23 cellular contexts compared by ENCODE assay signal in the genomic region with DNA sequence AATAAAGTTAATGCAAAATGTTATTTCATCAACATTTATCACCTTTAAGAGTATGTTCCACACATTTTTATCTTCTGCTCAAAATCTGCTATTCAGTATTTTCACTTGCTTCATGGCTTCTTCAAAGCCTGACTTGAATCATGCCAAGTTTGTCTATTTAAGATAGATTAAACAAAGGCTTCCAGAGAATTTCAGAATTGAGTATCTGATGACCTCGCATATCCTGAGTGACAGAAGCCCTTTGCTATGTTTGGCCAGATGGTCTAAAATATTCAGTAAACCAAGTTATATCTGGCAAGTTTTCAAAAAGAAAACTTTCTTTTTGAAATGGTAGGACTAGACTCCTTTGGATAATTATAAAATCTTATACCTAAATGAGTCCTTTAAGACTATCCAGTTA.
DNase-seq lines count a peak whose midpoint lies in the region; ATAC-seq, FAIRE-seq and TF ChIP-seq lines count a peak whose summit lies in the region.
"Had no signal": no experiment of that assay in that cellular context is flagged by ENCODE, and none has a peak within 500 bp of the region (broad histone marks: within the 10 kb centered on the region; RNA-seq: fewer than 3 reads in every experiment).

No MANE protein-coding gene starts in this region.

- BruUV-seq in endothelial cell of umbilical vein (replicated peaks; lab: Mats Ljungman, UMichigan), result no TSS peak

- no peaks in the 10 kb centered on the region for H3K27me3 Mint-ChIP-seq in activated CD4-positive, alpha-beta T cell treated with anti-CD3 and anti-CD28 coated beads for 36 hours
- H3K27me3 Mint-ChIP-seq: activated naive CD8-positive, alpha-beta T cell treated with anti-CD3 and anti-CD28 coated beads, Interleukin-2, amount 50 U/mL, for 24 hours; CD4-positive, CD25-positive, alpha-beta regulatory T cell; naive thymus-derived CD4-positive, alpha-beta T cell had no signal

- no peaks in the 10 kb centered on the region for H3K9me1 ChIP-seq in endothelial cell of umbilical vein (replicated peaks; ENCODE audit: control insufficient read depth, extremely low read depth, insufficient read depth, low read length)

- H3K36me3 Mint-ChIP-seq in activated CD4-positive, alpha-beta T cell treated with anti-CD3 and anti-CD28 coated beads for 36 hours (ENCODE audit: low read depth), result no peaks in the 10 kb centered on the region
- H3K36me3 Mint-ChIP-seq: CD4-positive, CD25-positive, alpha-beta regulatory T cell; naive thymus-derived CD4-positive, alpha-beta T cell had no signal

- no peak overlapping the region for H2AFZ ChIP-seq in endothelial cell of umbilical vein (ENCODE audit: low read depth, low read length)

- POLR2A ChIA-PET in endothelial cell of umbilical vein (lab: Charles Lee), result no interaction called here
- POLR2A ChIA-PET in activated CD4-positive, alpha-beta T cell treated with anti-CD3 and anti-CD28 coated beads for 36 hours (lab: Charles Lee), result no interaction called here

- CTCF ChIA-PET in endothelial cell of umbilical vein (lab: Charles Lee), result no interaction called here
- CTCF ChIA-PET in activated CD4-positive, alpha-beta T cell treated with anti-CD3 and anti-CD28 coated beads for 36 hours (lab: Charles Lee), result no interaction called here

- H3K27ac ChIP-seq in endothelial cell of umbilical vein (ENCODE audit: insufficient read depth, low read depth, low read length), result no peak overlapping the region
- H3K27ac ChIP-seq: foreskin keratinocyte, HL-60, prostate gland, spleen had no signal

- no peaks in the 10 kb centered on the region for H3K27me3 ChIP-seq in endothelial cell of umbilical vein (ENCODE audit: control insufficient read depth in 2 of 2, insufficient read depth in 2 of 2, low read length in 2 of 2)
- H3K27me3 ChIP-seq: spleen had no signal

- H3K9me3 ChIP-seq in endothelial cell of umbilical vein (replicated peaks; ENCODE audit: control insufficient read depth, insufficient read depth, low read length), result no peaks in the 10 kb centered on the region
- H3K9me3 ChIP-seq: HAP-1, prostate gland, spleen had no signal

- H3K4me2 ChIP-seq in endothelial cell of umbilical vein (ENCODE audit: insufficient read depth, low read length), result peak overlapping the region; percentile 51

- H3K4me3 ChIP-seq in AG10803 (ENCODE audit: low read length) (no peak overlapping the region), endothelial cell of umbilical vein (replicated peaks in 1 of 3; ENCODE audit: insufficient read depth in 1 of 3, low read depth in 1 of 3, low read length in 3 of 3) (no peak overlapping the region)
- H3K4me3 ChIP-seq: HAP-1, prostate gland, spleen had no signal

- no peak for ATAC-seq in HG03460 (IDR thresholded peaks at IDR 0.05; ENCODE audit: unreplicated experiment)
- ATAC-seq in activated CD4-positive, alpha-beta T cell treated with anti-CD3 and anti-CD28 coated beads for 36 hours, result no peak
- ATAC-seq: activated naive CD8-positive, alpha-beta T cell treated with anti-CD3 and anti-CD28 coated beads, Interleukin-2, amount 50 U/mL, for 24 hours; foreskin keratinocyte; naive thymus-derived CD4-positive, alpha-beta T cell had no signal

- no peaks in the 10 kb centered on the region for H4K20me1 ChIP-seq in endothelial cell of umbilical vein (replicated peaks; ENCODE audit: control insufficient read depth, extremely low read depth, insufficient read depth, low read length)

- peaks cover 15% of the 10 kb centered on the region for H3K4me1 ChIP-seq in endothelial cell of umbilical vein (ENCODE audit: control insufficient read depth, extremely low read depth, insufficient read depth, low read length)
- H3K4me1 ChIP-seq: foreskin keratinocyte, HAP-1, prostate gland, spleen had no signal

- H3K4me3 Mint-ChIP-seq in activated CD4-positive, alpha-beta T cell treated with anti-CD3 and anti-CD28 coated beads for 36 hours, result no peak overlapping the region
- H3K4me3 Mint-ChIP-seq: activated naive CD8-positive, alpha-beta T cell treated with anti-CD3 and anti-CD28 coated beads, Interleukin-2, amount 50 U/mL, for 24 hours; CD4-positive, CD25-positive, alpha-beta regulatory T cell; naive thymus-derived CD4-positive, alpha-beta T cell had no signal

- H3K4me1 Mint-ChIP-seq in activated CD4-positive, alpha-beta T cell treated with anti-CD3 and anti-CD28 coated beads for 36 hours, result no peaks in the 10 kb centered on the region
- H3K4me1 Mint-ChIP-seq: activated naive CD8-positive, alpha-beta T cell treated with anti-CD3 and anti-CD28 coated beads, Interleukin-2, amount 50 U/mL, for 24 hours; CD4-positive, CD25-positive, alpha-beta regulatory T cell; naive thymus-derived CD4-positive, alpha-beta T cell had no signal

- no peaks in the 10 kb centered on the region for H3K9me3 Mint-ChIP-seq in activated CD4-positive, alpha-beta T cell treated with anti-CD3 and anti-CD28 coated beads for 36 hours (ENCODE audit: low read depth)
- H3K9me3 Mint-ChIP-seq: activated naive CD8-positive, alpha-beta T cell treated with anti-CD3 and anti-CD28 coated beads, Interleukin-2, amount 50 U/mL, for 24 hours; naive thymus-derived CD4-positive, alpha-beta T cell had no signal

- TF ChIP-seq CTCF in AG10803 (conservative IDR thresholded peaks at IDR 0.05; ENCODE audit: low read length) (no peak), endothelial cell of umbilical vein (IDR thresholded peaks at IDR 0.05; ENCODE audit: extremely low read depth in 1 of 2, insufficient read depth in 1 of 2, low read depth in 1 of 2, low read length in 2 of 2) (no peak)

- no peak overlapping the region for H3K9ac ChIP-seq in endothelial cell of umbilical vein (replicated peaks; ENCODE audit: extremely low read depth, insufficient read depth, low read length)

- dilution Hi-C loops in endothelial cell of umbilical vein (cut with MboI; ENCODE audit: extremely low pct_ligation_motif_present, low sequenced_read_pairs), result no loop called here

- DNase-seq in AG10803 (ENCODE audit: low read depth) (peak; percentile 41), NCI-H446 treated with DMSO at 0.1 percent for 48 hours (lab: John Stamatoyannopoulos, UW) (peak; percentile 26), endothelial cell of umbilical vein (ENCODE audit: low read depth, low spot score) (peak; percentile 72), non-pigmented ciliary epithelial cell (ENCODE audit: low read depth) (peak; percentile 42), NCI-H526 (lab: John Stamatoyannopoulos, UW) (no peak)
- DNase-seq in activated CD4-positive, alpha-beta T cell treated with anti-CD3 and anti-CD28 coated beads for 36 hours, result no peak
- no peak for DNase-seq in stimulated activated naive CD4-positive, alpha-beta T cell treated with Interleukin-2 at 50 U/mL for 16 hours (lab: John Stamatoyannopoulos, UW)
- DNase-seq: activated CD4-positive, alpha-beta T cell treated with anti-CD3 and anti-CD28 coated beads for 4 hours; activated naive CD8-positive, alpha-beta T cell treated with anti-CD3 and anti-CD28 coated beads, Interleukin-2, amount 50 U/mL, for 24 hours; CD4-positive, CD25-positive, alpha-beta regulatory T cell; hypothalamus; KBM-7; kidney; naive thymus-derived CD4-positive, alpha-beta T cell; NCI-H187; spleen; stimulated activated CD4-positive, alpha-beta T cell treated with anti-CD3 and anti-CD28 coated beads, Interleukin-4, amount 100 ng/mL, for 4 hours had no signal

- intact Hi-C loops in endothelial cell of umbilical vein (cut with micrococcal nuclease), result loop anchor here (5.0 kb wide), 1 partner anchor 89 kb away; no protein-coding TSS in a partner anchor
- intact Hi-C loops in activated CD4-positive, alpha-beta T cell treated with anti-CD3 and anti-CD28 coated beads for 36 hours (cut with DNase I, micrococcal nuclease), result no loop called here

- TF ChIP-seq POLR2A in endothelial cell of umbilical vein (IDR thresholded peaks at IDR 0.05; ENCODE audit: low read depth, low read length), result no peak

- H3K27ac Mint-ChIP-seq in activated CD4-positive, alpha-beta T cell treated with anti-CD3 and anti-CD28 coated beads for 36 hours, result no peak overlapping the region
- H3K27ac Mint-ChIP-seq: activated naive CD8-positive, alpha-beta T cell treated with anti-CD3 and anti-CD28 coated beads, Interleukin-2, amount 50 U/mL, for 24 hours; CD4-positive, CD25-positive, alpha-beta regulatory T cell; naive thymus-derived CD4-positive, alpha-beta T cell had no signal

- no peaks in the 10 kb centered on the region for H3K79me2 ChIP-seq in endothelial cell of umbilical vein (ENCODE audit: control insufficient read depth, insufficient read depth, low read length)

- peak; percentile 73 for FAIRE-seq in endothelial cell of umbilical vein (lab: Jason Lieb, UNC)
- FAIRE-seq: kidney, urothelium cell line had no signal

- H3K36me3 ChIP-seq in endothelial cell of umbilical vein (ENCODE audit: control insufficient read depth in 2 of 2, extremely low read depth in 1 of 2, insufficient read depth in 2 of 2, low read length in 2 of 2), result no peaks in the 10 kb centered on the region
- H3K36me3 ChIP-seq: HAP-1, prostate gland, spleen had no signal

TF ChIP-seq in endothelial cell of umbilical vein, 7 proteins besides CTCF, POLR2A, EP300 and RAD21:
- TF ChIP-seq JUN (IDR thresholded peaks at IDR 0.05; ENCODE audit: borderline replicate concordance, insufficient read depth, insufficient read length, low read depth) (no peak), MYC (IDR thresholded peaks at IDR 0.05; ENCODE audit: low read depth, low read length) (no peak), EZH2 (IDR thresholded peaks at IDR 0.05; ENCODE audit: borderline replicate concordance, low read depth, low read length, severe bottlenecking) (no peak), FOS (IDR thresholded peaks at IDR 0.05; ENCODE audit: borderline replicate concordance, insufficient read depth, low read length) (no peak), GATA2 (IDR thresholded peaks at IDR 0.05; ENCODE audit: insufficient read depth, insufficient read length, low read depth, low read length) (peak; percentile 71), POLR2AphosphoS5 (IDR thresholded peaks at IDR 0.05; ENCODE audit: insufficient read depth, low read depth, low read length) (peak; percentile 29)
- TF ChIP-seq, protein P1, sequence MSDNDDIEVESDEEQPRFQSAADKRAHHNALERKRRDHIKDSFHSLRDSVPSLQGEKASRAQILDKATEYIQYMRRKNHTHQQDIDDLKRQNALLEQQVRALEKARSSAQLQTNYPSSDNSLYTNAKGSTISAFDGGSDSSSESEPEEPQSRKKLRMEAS (IDR thresholded peaks at IDR 0.05; ENCODE audit: insufficient read depth, insufficient read length), result no peak

Comparison
In these comparisons a context has a peak if more than half of its experiments do, and no peak if none do; other contexts are left out.
1. DNase-seq: peak in AG10803 (single experiment), NCI-H446 treated with DMSO at 0.1 percent for 48 hours (single experiment), endothelial cell of umbilical vein (single experiment) and non-pigmented ciliary epithelial cell (single experiment); none in activated CD4-positive, alpha-beta T cell treated with anti-CD3 and anti-CD28 coated beads for 36 hours (single experiment), stimulated activated naive CD4-positive, alpha-beta T cell treated with Interleukin-2 at 50 U/mL for 16 hours (single experiment) and NCI-H526 (0 of 2).